ENCODE assay signal across 9 cellular contexts in genomic region chr2:114550895-114551793, GRCh38.
DNase-seq lines count a peak whose midpoint lies in the region; TF ChIP-seq lines count a peak whose summit lies in the region.
"Had no signal": no experiment of that assay in that cellular context is flagged by ENCODE, and none has a peak within 500 bp of the region (broad histone marks: within the 10 kb centered on the region; RNA-seq: fewer than 3 reads in every experiment).

No MANE protein-coding gene starts in this region.

- no peak overlapping the region for H3K4me3 Mint-ChIP-seq in endothelial cell (ENCODE audit: unreplicated experiment)
- no peak overlapping the region for H3K4me3 Mint-ChIP-seq in immature natural killer cell
- H3K4me3 Mint-ChIP-seq: activated naive CD8-positive, alpha-beta T cell treated with anti-CD3 and anti-CD28 coated beads, Interleukin-2, amount 10 ng/mL, durations not matched to agents 7 days and 5 days had no signal

- H3K27ac Mint-ChIP-seq in endothelial cell (ENCODE audit: unreplicated experiment) = no peak overlapping the region
- H3K27ac Mint-ChIP-seq in immature natural killer cell = no peak overlapping the region
- H3K27ac Mint-ChIP-seq: activated naive CD8-positive, alpha-beta T cell treated with anti-CD3 and anti-CD28 coated beads, Interleukin-2, amount 10 ng/mL, durations not matched to agents 7 days and 5 days had no signal

- H3K4me1 Mint-ChIP-seq in endothelial cell (ENCODE audit: unreplicated experiment) = no peaks in the 10 kb centered on the region
- no peaks in the 10 kb centered on the region for H3K4me1 Mint-ChIP-seq in immature natural killer cell
- H3K4me1 Mint-ChIP-seq: activated naive CD8-positive, alpha-beta T cell treated with anti-CD3 and anti-CD28 coated beads, Interleukin-2, amount 10 ng/mL, durations not matched to agents 7 days and 5 days had no signal

- no peaks in the 10 kb centered on the region for H3K9me3 Mint-ChIP-seq in endothelial cell (ENCODE audit: unreplicated experiment)
- peaks cover 0 to 2% (median 0%) of the 10 kb centered on the region in 6 donors for H3K9me3 Mint-ChIP-seq in immature natural killer cell
- H3K9me3 Mint-ChIP-seq: activated naive CD8-positive, alpha-beta T cell treated with anti-CD3 and anti-CD28 coated beads, Interleukin-2, amount 10 ng/mL, durations not matched to agents 7 days and 5 days had no signal

- no peaks in the 10 kb centered on the region for H3K36me3 Mint-ChIP-seq in endothelial cell (ENCODE audit: low read depth, unreplicated experiment)
- no peaks in the 10 kb centered on the region for H3K36me3 Mint-ChIP-seq in immature natural killer cell
- H3K36me3 Mint-ChIP-seq: activated naive CD8-positive, alpha-beta T cell treated with anti-CD3 and anti-CD28 coated beads, Interleukin-2, amount 10 ng/mL, durations not matched to agents 7 days and 5 days had no signal

- H3K27me3 Mint-ChIP-seq in endothelial cell (ENCODE audit: unreplicated experiment) (no peaks in the 10 kb centered on the region), immature natural killer cell (ENCODE audit: low read depth in 3 of 3) (peaks cover 0 to 1% (median 0%) of the 10 kb centered on the region in 3 donors)

- peak; percentile 23 for DNase-seq in stimulated activated CD4-positive, alpha-beta T cell treated with anti-CD3 and anti-CD28 coated beads, Interleukin-15, amount 100 ng/mL, for 24 hours
- no peak for DNase-seq in stimulated activated CD4-positive, alpha-beta T cell treated with anti-CD3 and anti-CD28 coated beads, Interleukin-4, amount 100 ng/mL, for 1 hour
- peak; percentile 65 for DNase-seq in Jurkat, Clone E6-1 (ENCODE audit: low read depth, low spot score)
- peak; percentile 58 for DNase-seq in RKO (ENCODE audit: low spot score)
- peak; percentile 54 for DNase-seq in endothelial cell (ENCODE audit: low spot score)
- DNase-seq in mucosa of gallbladder (ENCODE audit: low spot score) = peak; percentile 67
- DNase-seq in immature natural killer cell = no peak
- DNase-seq in NCI-H446 treated with DMSO at 0.1 percent for 48 hours (lab: John Stamatoyannopoulos, UW) = no peak
- DNase-seq: activated naive CD8-positive, alpha-beta T cell treated with anti-CD3 and anti-CD28 coated beads, Interleukin-2, amount 10 ng/mL, durations not matched to agents 7 days and 5 days had no signal

- H3K4me3 ChIP-seq in Jurkat, Clone E6-1 (ENCODE audit: low read length) = no peak overlapping the region

- no peak for TF ChIP-seq CTCF in endothelial cell (IDR thresholded peaks at IDR 0.05; ENCODE audit: unreplicated experiment)

Comparison
In these comparisons a context has a peak if more than half of its experiments do, and no peak if none do; other contexts are left out.
1. DNase-seq: peak in stimulated activated CD4-positive, alpha-beta T cell treated with anti-CD3 and anti-CD28 coated beads, Interleukin-15, amount 100 ng/mL, for 24 hours (single experiment), Jurkat, Clone E6-1 (single experiment), RKO (single experiment), endothelial cell (single experiment) and mucosa of gallbladder (single experiment); none in stimulated activated CD4-positive, alpha-beta T cell treated with anti-CD3 and anti-CD28 coated beads, Interleukin-4, amount 100 ng/mL, for 1 hour (single experiment), immature natural killer cell (0 of 3) and NCI-H446 treated with DMSO at 0.1 percent for 48 hours (single experiment).